9 cellular contexts compared by ENCODE assay signal in genomic region chr1:84103197-84103992, GRCh38. TPM values are rescaled to one million over a fixed set of nuclear protein-coding genes. Genes with fewer than 3 reads are reported as not detected.
DNase-seq lines count a peak whose midpoint lies in the region; ATAC-seq lines count a peak whose summit lies in the region.
"Had no signal": no experiment of that assay in that cellular context is flagged by ENCODE, and none has a peak within 500 bp of the region (broad histone marks: within the 10 kb centered on the region; RNA-seq: fewer than 3 reads in every experiment).

No MANE protein-coding gene starts in this region.

- H3K36me3 Mint-ChIP-seq in activated CD4-positive, alpha-beta memory T cell treated with anti-CD3 and anti-CD28 coated beads for 36 hours: peaks cover 7% of the 10 kb centered on the region
- H3K36me3 Mint-ChIP-seq in activated CD4-positive, alpha-beta memory T cell treated with anti-CD3 and anti-CD28 coated beads, Interleukin-2, amount 10 ng/mL, durations not matched to agents 7 days and 5 days (ENCODE audit: low read depth): peaks cover 4% of the 10 kb centered on the region

- H3K27me3 Mint-ChIP-seq in activated CD4-positive, alpha-beta memory T cell treated with anti-CD3 and anti-CD28 coated beads for 36 hours: no peaks in the 10 kb centered on the region
- no peaks in the 10 kb centered on the region for H3K27me3 Mint-ChIP-seq in activated CD4-positive, alpha-beta memory T cell treated with anti-CD3 and anti-CD28 coated beads, Interleukin-2, amount 10 ng/mL, durations not matched to agents 7 days and 5 days
- no peaks in the 10 kb centered on the region for H3K27me3 Mint-ChIP-seq in stimulated activated naive CD8-positive, alpha-beta T cell treated with anti-CD3 and anti-CD28 coated beads, Interleukin-15, amount 100 ng/mL, for 72 hours
- H3K27me3 Mint-ChIP-seq: dendritic cell treated with granulocyte-macrophage colony-stimulating factor and Interleukin-4, amounts not matched to agents 40 ng/mL and 50 ng/mL, for 4 days had no signal

- H3K27ac Mint-ChIP-seq in activated CD4-positive, alpha-beta memory T cell treated with anti-CD3 and anti-CD28 coated beads for 36 hours: no peak overlapping the region
- H3K27ac Mint-ChIP-seq in activated CD4-positive, alpha-beta memory T cell treated with anti-CD3 and anti-CD28 coated beads, Interleukin-2, amount 10 ng/mL, durations not matched to agents 7 days and 5 days: no peak overlapping the region
- H3K27ac Mint-ChIP-seq in stimulated activated naive CD8-positive, alpha-beta T cell treated with anti-CD3 and anti-CD28 coated beads, Interleukin-15, amount 100 ng/mL, for 72 hours: peak overlapping the region in 1 of 2 donors; percentile 17
- H3K27ac Mint-ChIP-seq: dendritic cell treated with granulocyte-macrophage colony-stimulating factor and Interleukin-4, amounts not matched to agents 40 ng/mL and 50 ng/mL, for 4 days had no signal

- peak; percentile 29 for DNase-seq in activated CD4-positive, alpha-beta memory T cell treated with anti-CD3 and anti-CD28 coated beads for 36 hours
- no peak for DNase-seq in activated CD4-positive, alpha-beta memory T cell treated with anti-CD3 and anti-CD28 coated beads, Interleukin-2, amount 10 ng/mL, durations not matched to agents 7 days and 5 days
- peak; percentile 48 for DNase-seq in NCI-H146 (lab: John Stamatoyannopoulos, UW)
- DNase-seq in amniotic stem cell (lab: John Stamatoyannopoulos, UW): peak; percentile 37
- peak; percentile 40 for DNase-seq in iPS-NIHi11 (ENCODE audit: low spot score)
- DNase-seq in stimulated activated naive CD8-positive, alpha-beta T cell treated with anti-CD3 and anti-CD28 coated beads, Interleukin-15, amount 100 ng/mL, for 72 hours: no peak
- no peak for DNase-seq in stimulated activated naive CD4-positive, alpha-beta T cell treated with Interleukin-2 at 50 U/mL for 16 hours (lab: John Stamatoyannopoulos, UW)

- no peak overlapping the region for H3K4me3 Mint-ChIP-seq in activated CD4-positive, alpha-beta memory T cell treated with anti-CD3 and anti-CD28 coated beads for 36 hours
- H3K4me3 Mint-ChIP-seq in activated CD4-positive, alpha-beta memory T cell treated with anti-CD3 and anti-CD28 coated beads, Interleukin-2, amount 10 ng/mL, durations not matched to agents 7 days and 5 days: no peak overlapping the region
- H3K4me3 Mint-ChIP-seq in stimulated activated naive CD8-positive, alpha-beta T cell treated with anti-CD3 and anti-CD28 coated beads, Interleukin-15, amount 100 ng/mL, for 72 hours: no peak overlapping the region
- H3K4me3 Mint-ChIP-seq: dendritic cell treated with granulocyte-macrophage colony-stimulating factor and Interleukin-4, amounts not matched to agents 40 ng/mL and 50 ng/mL, for 4 days had no signal

- no peaks in the 10 kb centered on the region for H3K4me1 Mint-ChIP-seq in activated CD4-positive, alpha-beta memory T cell treated with anti-CD3 and anti-CD28 coated beads for 36 hours (ENCODE audit: low read depth)
- H3K4me1 Mint-ChIP-seq in activated CD4-positive, alpha-beta memory T cell treated with anti-CD3 and anti-CD28 coated beads, Interleukin-2, amount 10 ng/mL, durations not matched to agents 7 days and 5 days: peaks cover 4% of the 10 kb centered on the region
- peaks cover 7% of the 10 kb centered on the region for H3K4me1 Mint-ChIP-seq in stimulated activated naive CD8-positive, alpha-beta T cell treated with anti-CD3 and anti-CD28 coated beads, Interleukin-15, amount 100 ng/mL, for 72 hours

- CTCF ChIA-PET in activated CD4-positive, alpha-beta memory T cell treated with anti-CD3 and anti-CD28 coated beads for 36 hours (lab: Charles Lee): no interaction called here
- CTCF ChIA-PET in activated CD4-positive, alpha-beta memory T cell treated with anti-CD3 and anti-CD28 coated beads, Interleukin-2, amount 10 ng/mL, durations not matched to agents 7 days and 5 days (lab: Charles Lee): no interaction called here

- intact Hi-C loops in activated CD4-positive, alpha-beta memory T cell treated with anti-CD3 and anti-CD28 coated beads for 36 hours (cut with micrococcal nuclease): no loop called here

- POLR2A ChIA-PET in activated CD4-positive, alpha-beta memory T cell treated with anti-CD3 and anti-CD28 coated beads for 36 hours (lab: Charles Lee): no interaction called here
- POLR2A ChIA-PET in activated CD4-positive, alpha-beta memory T cell treated with anti-CD3 and anti-CD28 coated beads, Interleukin-2, amount 10 ng/mL, durations not matched to agents 7 days and 5 days (lab: Charles Lee): no interaction called here

- ATAC-seq in HG02588 (IDR thresholded peaks at IDR 0.05; ENCODE audit: unreplicated experiment): peak; percentile 82
- peak; percentile 53 for ATAC-seq in stimulated activated naive CD8-positive, alpha-beta T cell treated with anti-CD3 and anti-CD28 coated beads, Interleukin-15, amount 100 ng/mL, for 72 hours

- H3K9me3 Mint-ChIP-seq in activated CD4-positive, alpha-beta memory T cell treated with anti-CD3 and anti-CD28 coated beads for 36 hours: peaks cover 8% of the 10 kb centered on the region
- peaks cover 9% of the 10 kb centered on the region for H3K9me3 Mint-ChIP-seq in activated CD4-positive, alpha-beta memory T cell treated with anti-CD3 and anti-CD28 coated beads, Interleukin-2, amount 10 ng/mL, durations not matched to agents 7 days and 5 days
- H3K9me3 Mint-ChIP-seq in stimulated activated naive CD8-positive, alpha-beta T cell treated with anti-CD3 and anti-CD28 coated beads, Interleukin-15, amount 100 ng/mL, for 72 hours: peaks cover 4 to 8% of the 10 kb centered on the region in 2 donors
- H3K9me3 Mint-ChIP-seq: dendritic cell treated with granulocyte-macrophage colony-stimulating factor and Interleukin-4, amounts not matched to agents 40 ng/mL and 50 ng/mL, for 4 days had no signal

RNA-seq across cellular contexts. Expression of gene PRKACB, which starts 40.7 kb away (rescaled TPM):
- 10 to 100 TPM; 20.1 to 22.7 TPM for total RNA-seq in activated CD4-positive, alpha-beta memory T cell treated with anti-CD3 and anti-CD28 coated beads for 36 hours
- total RNA-seq in activated CD4-positive, alpha-beta memory T cell treated with anti-CD3 and anti-CD28 coated beads, Interleukin-2, amount 10 ng/mL, durations not matched to agents 7 days and 5 days: 10 to 100 TPM; 74.7 to 77.4 TPM

Comparison
In these comparisons a context has a peak if more than half of its experiments do, and no peak if none do; other contexts are left out.
1. DNase-seq: peak in activated CD4-positive, alpha-beta memory T cell treated with anti-CD3 and anti-CD28 coated beads for 36 hours (single experiment), NCI-H146 (single experiment), amniotic stem cell (single experiment) and iPS-NIHi11 (single experiment); none in activated CD4-positive, alpha-beta memory T cell treated with anti-CD3 and anti-CD28 coated beads, Interleukin-2, amount 10 ng/mL, durations not matched to agents 7 days and 5 days (single experiment), stimulated activated naive CD8-positive, alpha-beta T cell treated with anti-CD3 and anti-CD28 coated beads, Interleukin-15, amount 100 ng/mL, for 72 hours (0 of 2) and stimulated activated naive CD4-positive, alpha-beta T cell treated with Interleukin-2 at 50 U/mL for 16 hours (single experiment).